Comparison of ENCODE assay signal across 9 cellular contexts in genomic region chr3:125917020-125917464, GRCh38. TPM values are rescaled to one million over a fixed set of nuclear protein-coding genes. Genes with fewer than 3 reads are reported as not detected.
DNase-seq lines count a peak whose midpoint lies in the region; ATAC-seq and TF ChIP-seq lines count a peak whose summit lies in the region.
"Not testable (repeated sequence)": the region's sequence is repeated elsewhere in the genome, so short reads cannot be mapped to it uniquely, and the experiment has no call there.
"Had no signal": no experiment of that assay in that cellular context is flagged by ENCODE, and none has a peak within 500 bp of the region (broad histone marks: within the 10 kb centered on the region; RNA-seq: fewer than 3 reads in every experiment).

No MANE protein-coding gene starts in this region.

- H3K9me3 Mint-ChIP-seq in activated naive CD4-positive, alpha-beta T cell treated with anti-CD3 and anti-CD28 coated beads, Interleukin-2, amount 50 U/mL, for 24 hours, result not testable (repeated sequence)

- H3K4me1 ChIP-seq in SJSA1 (replicated peaks); rectal smooth muscle tissue (ENCODE audit: control insufficient read depth, insufficient read depth, low read length); uterus: not testable (repeated sequence)

- TF ChIP-seq CTCF in GM12864 (IDR thresholded peaks at IDR 0.05; ENCODE audit: low read depth, low read length, missing control alignments); epithelial cell of esophagus (IDR thresholded peaks at IDR 0.05; ENCODE audit: insufficient read depth, low read depth, low read length, missing control alignments); uterus (IDR thresholded peaks at IDR 0.05): not testable (repeated sequence)

- peak overlapping the region; percentile 86 for H3K4me3 ChIP-seq in GM12864 (ENCODE audit: low read depth, low read length)
- peak overlapping the region; percentile 40 for H3K4me3 ChIP-seq in SJSA1
- peak overlapping the region; percentile 66 for H3K4me3 ChIP-seq in epithelial cell of esophagus (ENCODE audit: low read length)
- H3K4me3 ChIP-seq in rectal smooth muscle tissue (ENCODE audit: low read length), result peak overlapping the region; percentile 62
- H3K4me3 ChIP-seq in uterus, result peak overlapping the region; percentile 51 to 67

- H3K36me3 ChIP-seq in SJSA1; rectal smooth muscle tissue (ENCODE audit: control insufficient read depth, insufficient read depth, low read length); uterus: not testable (repeated sequence)

- not testable (repeated sequence) for DNase-seq in GM12864 (ENCODE audit: low read depth)
- DNase-seq in NCI-H1092 treated with DMSO at 0.1 percent for 48 hours (lab: John Stamatoyannopoulos, UW) (peak; percentile 35), SJSA1 (ENCODE audit: low read depth in 1 of 2, low spot score in 2 of 2) (peak; percentile 50 to 57), epithelial cell of esophagus (ENCODE audit: low read depth) (peak; percentile 55), left lobe of liver (ENCODE audit: low spot score) (peak; percentile 53), uterus (peak; percentile 41 to 48)

- peak overlapping the region; percentile 88 for H3K4me3 Mint-ChIP-seq in activated naive CD4-positive, alpha-beta T cell treated with anti-CD3 and anti-CD28 coated beads, Interleukin-2, amount 50 U/mL, for 24 hours

- not testable (repeated sequence) for ATAC-seq in left lobe of liver

- not testable (repeated sequence) for H3K27me3 Mint-ChIP-seq in activated naive CD4-positive, alpha-beta T cell treated with anti-CD3 and anti-CD28 coated beads, Interleukin-2, amount 50 U/mL, for 24 hours

- H3K27ac ChIP-seq in SJSA1, result peak overlapping the region; percentile 53
- H3K27ac ChIP-seq in rectal smooth muscle tissue (ENCODE audit: low read depth, low read length), result peak overlapping the region; percentile 38
- peak overlapping the region; percentile 78 to 92 for H3K27ac ChIP-seq in uterus

- H3K36me3 Mint-ChIP-seq in activated naive CD4-positive, alpha-beta T cell treated with anti-CD3 and anti-CD28 coated beads, Interleukin-2, amount 50 U/mL, for 24 hours, result not testable (repeated sequence)

- H3K27ac Mint-ChIP-seq in activated naive CD4-positive, alpha-beta T cell treated with anti-CD3 and anti-CD28 coated beads, Interleukin-2, amount 50 U/mL, for 24 hours, result peak overlapping the region; percentile 72

- H3K4me1 Mint-ChIP-seq in activated naive CD4-positive, alpha-beta T cell treated with anti-CD3 and anti-CD28 coated beads, Interleukin-2, amount 50 U/mL, for 24 hours, result peaks cover 31% of the 10 kb centered on the region

- TF ChIP-seq POLR2A in uterus (IDR thresholded peaks at IDR 0.05), result not testable (repeated sequence)

- not testable (repeated sequence) for H3K9me3 ChIP-seq in SJSA1 (replicated peaks); uterus

- intact Hi-C loops in uterus (cut with DNase I; ENCODE audit: low total_unique reads), result not testable (repeated sequence)

- not testable (repeated sequence) for H3K9ac ChIP-seq in rectal smooth muscle tissue (ENCODE audit: low read length)

- H3K27me3 ChIP-seq in SJSA1 (replicated peaks); rectal smooth muscle tissue (ENCODE audit: control insufficient read depth, insufficient read depth, low read length); uterus: not testable (repeated sequence)

RNA-seq across cellular contexts. Expression of gene ROPN1B, which starts 51.9 kb away (rescaled TPM):
- not detected in 2 replicates for total RNA-seq in SJSA1 (2014; rRNA removed; shearing (Covaris generic))
- total RNA-seq in left lobe of liver (0.60 TPM), uterus (under 1 TPM in 1 of 4 donors, not detected in 3; 0.70 TPM)
- total RNA-seq: posterior vena cava had no signal
